28 cellular contexts compared by ENCODE assay signal in genomic region chr9:78009156-78009555, GRCh38. TPM values are rescaled to one million over a fixed set of nuclear protein-coding genes. Genes with fewer than 3 reads are reported as not detected.
DNase-seq lines count a peak whose midpoint lies in the region; ATAC-seq and TF ChIP-seq lines count a peak whose summit lies in the region.
"Had no signal": no experiment of that assay in that cellular context is flagged by ENCODE, and none has a peak within 500 bp of the region (broad histone marks: within the 10 kb centered on the region; RNA-seq: fewer than 3 reads in every experiment).

No MANE protein-coding gene starts in this region.

- no peak for TF ChIP-seq CTCF in ascending aorta (IDR thresholded peaks at IDR 0.05)
- TF ChIP-seq CTCF in heart left ventricle (IDR thresholded peaks at IDR 0.05): no peak

- no peak for ATAC-seq in activated naive CD4-positive, alpha-beta T cell treated with anti-CD3 and anti-CD28 coated beads, Interleukin-2, amount 50 U/mL, for 72 hours
- ATAC-seq in left colon: peak; percentile 20
- ATAC-seq in heart left ventricle: no peak
- ATAC-seq: activated CD4-positive, CD25-positive, alpha-beta regulatory T cell treated with anti-CD3 and anti-CD28 coated beads, Interleukin-2, amount 50 U/mL, for 24 hours; gastroesophageal sphincter; Panc1; pancreas had no signal

- H3K9me3 ChIP-seq in ascending aorta (no peaks in the 10 kb centered on the region), heart left ventricle (no peaks in the 10 kb centered on the region)
- H3K9me3 ChIP-seq: gastroesophageal sphincter, left ventricle myocardium inferior, pancreas, thyroid gland had no signal

- no peak overlapping the region for H3K4me3 Mint-ChIP-seq in activated naive CD4-positive, alpha-beta T cell treated with anti-CD3 and anti-CD28 coated beads, Interleukin-2, amount 50 U/mL, for 24 hours
- H3K4me3 Mint-ChIP-seq: activated CD4-positive, alpha-beta memory T cell treated with anti-CD3 and anti-CD28 coated beads for 36 hours; HFFc6; IgD-negative memory B cell; nephron had no signal

- intact Hi-C loops in left colon (cut with DNase I, micrococcal nuclease) (no loop called here), ascending aorta (cut with DNase I) (no loop called here), heart left ventricle (cut with DNase I) (no loop called here)

- H3K27ac Mint-ChIP-seq in activated naive CD4-positive, alpha-beta T cell treated with anti-CD3 and anti-CD28 coated beads, Interleukin-2, amount 50 U/mL, for 24 hours: peak overlapping the region; percentile 44
- peak overlapping the region in 1 of 2 donors; percentile 79 for H3K27ac Mint-ChIP-seq in activated naive CD4-positive, alpha-beta T cell treated with anti-CD3 and anti-CD28 coated beads, Interleukin-2, amount 50 U/mL, for 72 hours
- H3K27ac Mint-ChIP-seq: HFFc6, IgD-negative memory B cell, nephron had no signal

- no peak for TF ChIP-seq POLR2A in heart left ventricle (IDR thresholded peaks at IDR 0.05)

- no peak for DNase-seq in activated naive CD4-positive, alpha-beta T cell treated with anti-CD3 and anti-CD28 coated beads, Interleukin-2, amount 50 U/mL, for 72 hours (ENCODE audit: low spot score in 2 of 2)
- DNase-seq in NCI-H345 (lab: John Stamatoyannopoulos, UW): peak; percentile 22
- DNase-seq in left colon: no peak
- no peak for DNase-seq in activated effector memory CD4-positive, alpha-beta T cell treated with Interleukin-2 at 50 U/mL for 16 hours
- DNase-seq in ascending aorta (ENCODE audit: low spot score in 2 of 2): no peak
- no peak for DNase-seq in heart left ventricle
- DNase-seq: activated CD4-positive, alpha-beta memory T cell treated with anti-CD3 and anti-CD28 coated beads for 36 hours; activated naive CD4-positive, alpha-beta T cell treated with Interleukin-2 at 50 U/mL for 16 hours; aorta; caudate nucleus; CD4-positive, alpha-beta memory T cell; dermis blood vessel endothelial cell; DMS53; GF-D8; HFFc6; hypothalamus; left ventricle myocardium inferior; NCI-H146; NCI-H2227 treated with DMSO at 0.1 percent for 48 hours; pancreas; thyroid gland had no signal

- H3K27ac ChIP-seq in ascending aorta: no peak overlapping the region
- no peak overlapping the region for H3K27ac ChIP-seq in heart left ventricle
- H3K27ac ChIP-seq: gastroesophageal sphincter, left ventricle myocardium inferior, pancreas, thyroid gland had no signal

- no peaks in the 10 kb centered on the region for H3K36me3 ChIP-seq in ascending aorta
- H3K36me3 ChIP-seq in heart left ventricle: no peaks in the 10 kb centered on the region
- H3K36me3 ChIP-seq: gastroesophageal sphincter, left ventricle myocardium inferior, pancreas, thyroid gland had no signal

- WGBS in heart left ventricle, 4 donors: 83 to 94% (median 93%) methylated on average over 4 of the region's 4 CpGs

- H3K27me3 Mint-ChIP-seq in activated naive CD4-positive, alpha-beta T cell treated with anti-CD3 and anti-CD28 coated beads, Interleukin-2, amount 50 U/mL, for 24 hours: no peaks in the 10 kb centered on the region
- H3K27me3 Mint-ChIP-seq: activated CD4-positive, alpha-beta memory T cell treated with anti-CD3 and anti-CD28 coated beads for 36 hours; CD4-positive, alpha-beta memory T cell; stimulated activated naive CD8-positive, alpha-beta T cell treated with anti-CD3 and anti-CD28 coated beads, Interleukin-15, Interleukin-2, amounts not matched to agents 100 ng/mL and 50 ng/mL, for 24 hours had no signal

- peaks cover 76% of the 10 kb centered on the region for H3K4me1 Mint-ChIP-seq in activated naive CD4-positive, alpha-beta T cell treated with anti-CD3 and anti-CD28 coated beads, Interleukin-2, amount 50 U/mL, for 24 hours

- H3K4me3 ChIP-seq in ascending aorta (no peak overlapping the region), heart left ventricle (no peak overlapping the region)
- H3K4me3 ChIP-seq: gastroesophageal sphincter, left ventricle myocardium inferior, pancreas, thyroid gland had no signal

- H3K27me3 ChIP-seq in ascending aorta (no peaks in the 10 kb centered on the region), heart left ventricle (no peaks in the 10 kb centered on the region)
- H3K27me3 ChIP-seq: gastroesophageal sphincter, pancreas, thyroid gland had no signal

- peaks cover 6% of the 10 kb centered on the region for H3K9me3 Mint-ChIP-seq in activated naive CD4-positive, alpha-beta T cell treated with anti-CD3 and anti-CD28 coated beads, Interleukin-2, amount 50 U/mL, for 24 hours
- H3K9me3 Mint-ChIP-seq in activated naive CD4-positive, alpha-beta T cell treated with anti-CD3 and anti-CD28 coated beads, Interleukin-2, amount 50 U/mL, for 72 hours: peaks cover 0 to 10% of the 10 kb centered on the region in 2 donors
- H3K9me3 Mint-ChIP-seq: activated CD4-positive, alpha-beta memory T cell treated with anti-CD3 and anti-CD28 coated beads for 36 hours; HFFc6; nephron had no signal

- H3K4me1 ChIP-seq in ascending aorta (peaks cover 0 to 27% of the 10 kb centered on the region in 2 donors), heart left ventricle (peaks cover 0 to 93% (median 31%) of the 10 kb centered on the region in 12 donors)

- H3K36me3 Mint-ChIP-seq in activated naive CD4-positive, alpha-beta T cell treated with anti-CD3 and anti-CD28 coated beads, Interleukin-2, amount 50 U/mL, for 24 hours: peaks cover 14% of the 10 kb centered on the region
- peaks cover 5 to 9% of the 10 kb centered on the region in 2 donors for H3K36me3 Mint-ChIP-seq in activated naive CD4-positive, alpha-beta T cell treated with anti-CD3 and anti-CD28 coated beads, Interleukin-2, amount 50 U/mL, for 72 hours
- H3K36me3 Mint-ChIP-seq: IgD-negative memory B cell had no signal

RNA-seq across cellular contexts. Expression of gene GNAQ, which starts 22.5 kb away (rescaled TPM):
- 10 to 100 TPM in 1 of 2 donors, 1 to 10 TPM in 1; 9.4 to 22.3 TPM for total RNA-seq in activated naive CD4-positive, alpha-beta T cell treated with anti-CD3 and anti-CD28 coated beads, Interleukin-2, amount 50 U/mL, for 72 hours
- total RNA-seq in left colon (10 to 100 TPM; 84.1 to 86.5 TPM), ascending aorta (29.2 TPM), heart left ventricle (10 to 100 TPM in 7 of 9 donors, 1 to 10 TPM in 2; 8.7 to 34.1 (median 13.3) TPM)
- 1 to 10 TPM; 4.8 to 6.8 TPM for polyA plus RNA-seq in heart left ventricle
